Comparison of ENCODE assay signal across 20 cellular contexts in the genomic region with DNA sequence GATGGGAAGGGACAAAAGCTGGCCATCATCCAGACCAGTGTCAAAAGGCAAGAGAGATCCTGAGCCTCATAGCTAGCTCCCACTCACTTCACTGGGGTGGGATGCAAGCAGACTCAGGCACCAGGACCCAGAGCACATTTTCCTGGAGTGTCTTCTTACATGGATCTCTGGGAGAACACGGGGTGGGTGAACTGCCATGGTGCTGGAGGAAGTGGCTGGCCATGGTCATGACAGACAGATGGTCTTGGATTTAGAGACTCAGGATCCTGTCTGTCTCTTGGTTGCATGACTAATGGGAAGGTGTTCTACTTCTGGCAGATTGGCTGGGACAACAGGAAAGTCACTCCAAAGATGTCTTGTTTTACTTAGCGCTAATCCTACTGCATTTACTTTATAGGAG.
DNase-seq lines count a peak whose midpoint lies in the region; ATAC-seq and TF ChIP-seq lines count a peak whose summit lies in the region.
"Had no signal": no experiment of that assay in that cellular context is flagged by ENCODE, and none has a peak within 500 bp of the region (broad histone marks: within the 10 kb centered on the region; RNA-seq: fewer than 3 reads in every experiment).

No MANE protein-coding gene starts in this region.

- H3K4me3 ChIP-seq in epithelial cell of esophagus (ENCODE audit: low read length), result no peak overlapping the region
- H3K4me3 ChIP-seq: Peyer's patch had no signal

- DNase-seq in NCI-H524 treated with DMSO at 0.1 percent for 48 hours (lab: John Stamatoyannopoulos, UW), result peak; percentile 26
- peak; percentile 15 for DNase-seq in RPMI7951 (ENCODE audit: low read depth)
- peak; percentile 40 for DNase-seq in epithelial cell of esophagus (ENCODE audit: low read depth)
- DNase-seq in kidney tubule cell (ENCODE audit: low spot score), result peak; percentile 11
- no peak for DNase-seq in NCI-H526 (lab: John Stamatoyannopoulos, UW)
- DNase-seq in MV-4-11 (lab: John Stamatoyannopoulos, UW), result no peak
- DNase-seq: CD8-positive, alpha-beta memory T cell; DMS153; DND-41; H7; NCI-H1092; NCI-H1417 treated with DMSO at 0.1 percent for 48 hours; NCI-H1694 treated with DMSO at 0.1 percent for 48 hours; NCI-H2081 treated with DMSO at 0.1 percent for 48 hours; NCI-H2171; NCI-H510A treated with DMSO at 0.1 percent for 48 hours; Peyer's patch; SHP77; T-helper 1 cell had no signal

- no peak for ATAC-seq in GM19035 (IDR thresholded peaks at IDR 0.05; ENCODE audit: unreplicated experiment)

- no peak for TF ChIP-seq CTCF in epithelial cell of esophagus (IDR thresholded peaks at IDR 0.05; ENCODE audit: insufficient read depth, low read depth, low read length, missing control alignments)

Comparison
In these comparisons a context has a peak if more than half of its experiments do, and no peak if none do; other contexts are left out.
1. DNase-seq: peak in NCI-H524 treated with DMSO at 0.1 percent for 48 hours (single experiment), RPMI7951 (single experiment), epithelial cell of esophagus (single experiment) and kidney tubule cell (single experiment); none in NCI-H526 (0 of 2) and MV-4-11 (single experiment).